ENCODE assay signal across 8 cellular contexts in the genomic region with DNA sequence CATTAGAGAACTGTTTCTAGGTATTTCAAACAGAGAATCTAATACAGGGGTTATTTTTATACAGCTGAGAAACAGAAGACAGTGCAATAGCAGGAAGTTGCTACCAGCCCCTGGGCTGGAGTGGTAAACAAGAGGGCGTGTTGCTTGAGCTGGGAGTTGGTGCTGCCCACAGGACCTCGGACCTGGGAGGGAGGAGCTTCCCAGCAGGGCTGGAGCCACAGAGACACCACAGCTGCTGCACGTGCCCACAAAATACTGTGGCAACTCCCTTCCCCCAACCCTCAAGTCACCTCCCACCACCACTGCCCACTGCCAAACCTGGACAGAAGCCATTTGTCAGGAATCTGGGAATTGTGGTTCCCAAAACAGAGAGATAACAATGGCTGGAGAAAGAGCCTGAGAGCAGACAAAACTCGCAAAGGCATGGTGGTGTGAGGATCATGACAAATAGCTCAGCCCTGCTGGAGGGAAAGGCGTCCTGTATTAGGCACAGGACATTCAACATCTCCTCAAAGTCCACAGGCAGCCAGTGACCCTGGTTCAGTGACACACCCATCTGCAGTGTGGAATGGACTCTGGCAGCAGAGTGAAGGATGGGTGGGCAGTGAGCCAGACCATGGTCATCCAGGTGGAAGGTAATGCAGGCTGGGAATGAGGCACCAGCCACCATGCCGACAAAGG. TPM values are rescaled to one million over a fixed set of nuclear protein-coding genes. Genes with fewer than 3 reads are reported as not detected.
A peak's percentile ranks its signal among the peaks of the same experiment; 100 is the strongest.
DNase-seq lines count a peak whose midpoint lies in the region; ATAC-seq and TF ChIP-seq lines count a peak whose summit lies in the region.

No MANE protein-coding gene starts in this region.

- TF ChIP-seq CTCF in fibroblast of the aortic adventitia (IDR thresholded peaks at IDR 0.05; ENCODE audit: insufficient read depth, low read length), result no peak
- no peak for TF ChIP-seq CTCF in thyroid gland (IDR thresholded peaks at IDR 0.05)

- ATAC-seq in activated CD8-positive, alpha-beta memory T cell treated with anti-CD3 and anti-CD28 coated beads, Interleukin-2, amount 10 ng/mL, durations not matched to agents 7 days and 5 days, result peak; percentile 65
- ATAC-seq in GM19455 (IDR thresholded peaks at IDR 0.05; ENCODE audit: unreplicated experiment), result no peak

- H3K4me3 Mint-ChIP-seq in activated CD8-positive, alpha-beta memory T cell treated with anti-CD3 and anti-CD28 coated beads, Interleukin-2, amount 10 ng/mL, durations not matched to agents 7 days and 5 days, result no peak overlapping the region

- peak in 1 of 2 donors; percentile 18 for TF ChIP-seq POLR2A in thyroid gland (IDR thresholded peaks at IDR 0.05)

- peak; percentile 59 for DNase-seq in activated CD8-positive, alpha-beta memory T cell treated with anti-CD3 and anti-CD28 coated beads, Interleukin-2, amount 10 ng/mL, durations not matched to agents 7 days and 5 days
- DNase-seq in activated CD8-positive, alpha-beta memory T cell treated with anti-CD3 and anti-CD28 coated beads, Interleukin-2, amount 50 U/mL, for 48 hours, result no peak
- DNase-seq in NCI-H510A (lab: John Stamatoyannopoulos, UW) (peak; percentile 28), fibroblast of the aortic adventitia (ENCODE audit: low read depth) (peak; percentile 5), thyroid gland (peak; percentile 84 to 88), RKO (ENCODE audit: low spot score) (no peak), NCI-H2171 treated with DMSO at 0.1 percent for 48 hours (lab: John Stamatoyannopoulos, UW) (no peak)

- H3K36me3 ChIP-seq in thyroid gland, result no peaks in the 10 kb centered on the region

- peaks cover 2% of the 10 kb centered on the region for H3K36me3 Mint-ChIP-seq in activated CD8-positive, alpha-beta memory T cell treated with anti-CD3 and anti-CD28 coated beads, Interleukin-2, amount 10 ng/mL, durations not matched to agents 7 days and 5 days

- H3K9me3 ChIP-seq in thyroid gland, result no peaks in the 10 kb centered on the region

- intact Hi-C loops in thyroid gland (cut with DNase I), result loop anchor here (5.0 kb wide), 1 partner anchor 295 kb away; no protein-coding TSS in a partner anchor

- peaks cover 43% of the 10 kb centered on the region for H3K4me1 Mint-ChIP-seq in activated CD8-positive, alpha-beta memory T cell treated with anti-CD3 and anti-CD28 coated beads, Interleukin-2, amount 10 ng/mL, durations not matched to agents 7 days and 5 days

- no peak overlapping the region for H3K4me3 ChIP-seq in fibroblast of the aortic adventitia (ENCODE audit: low read depth, low read length)
- no peak overlapping the region for H3K4me3 ChIP-seq in thyroid gland (replicated peaks in 1 of 3)

- no peaks in the 10 kb centered on the region for H3K27me3 ChIP-seq in thyroid gland

- peaks cover 56 to 65% of the 10 kb centered on the region in 2 donors for H3K4me1 ChIP-seq in thyroid gland

- no peaks in the 10 kb centered on the region for H3K9me3 Mint-ChIP-seq in activated CD8-positive, alpha-beta memory T cell treated with anti-CD3 and anti-CD28 coated beads, Interleukin-2, amount 10 ng/mL, durations not matched to agents 7 days and 5 days (ENCODE audit: low read depth)

- peak overlapping the region; percentile 62 for H3K27ac Mint-ChIP-seq in activated CD8-positive, alpha-beta memory T cell treated with anti-CD3 and anti-CD28 coated beads, Interleukin-2, amount 10 ng/mL, durations not matched to agents 7 days and 5 days

- H3K27me3 Mint-ChIP-seq in activated CD8-positive, alpha-beta memory T cell treated with anti-CD3 and anti-CD28 coated beads, Interleukin-2, amount 10 ng/mL, durations not matched to agents 7 days and 5 days, result no peaks in the 10 kb centered on the region

- 59 to 60% methylated on average over 6 of the region's 6 CpGs for WGBS in thyroid gland, 2 donors

- CTCF ChIA-PET in activated CD8-positive, alpha-beta memory T cell treated with anti-CD3 and anti-CD28 coated beads, Interleukin-2, amount 10 ng/mL, durations not matched to agents 7 days and 5 days (lab: Charles Lee), result interaction anchor here (1.1 to 5.8 kb wide), 11 partner anchors 9 to 295 kb away, joined by 3 to 53 read pairs (median 10); no protein-coding TSS in a partner anchor

- H3K27ac ChIP-seq in thyroid gland, result peak overlapping the region; percentile 90 to 97 (median 95)

RNA-seq across cellular contexts. Expression of a gene that starts 57.2 kb away (rescaled TPM):
- 10 to 100 TPM; 51.0 to 57.8 TPM for total RNA-seq in activated CD8-positive, alpha-beta memory T cell treated with anti-CD3 and anti-CD28 coated beads, Interleukin-2, amount 10 ng/mL, durations not matched to agents 7 days and 5 days
- total RNA-seq in fibroblast of the aortic adventitia (ENCODE audit: low replicate concordance) (12.2 and 17.3 TPM in 2 replicates), thyroid gland (10 to 100 TPM; 43.2 to 95.4 (median 51.1) TPM)

Comparison
In these comparisons a context has a peak if more than half of its experiments do, and no peak if none do; other contexts are left out.
1. DNase-seq: peak in activated CD8-positive, alpha-beta memory T cell treated with anti-CD3 and anti-CD28 coated beads, Interleukin-2, amount 10 ng/mL, durations not matched to agents 7 days and 5 days (single experiment), NCI-H510A (single experiment), fibroblast of the aortic adventitia (single experiment) and thyroid gland (2 of 2); none in activated CD8-positive, alpha-beta memory T cell treated with anti-CD3 and anti-CD28 coated beads, Interleukin-2, amount 50 U/mL, for 48 hours (single experiment), RKO (single experiment) and NCI-H2171 treated with DMSO at 0.1 percent for 48 hours (single experiment).